Comparison of ENCODE assay signal across 10 cellular contexts in genomic region chr3:43768594-43768993, GRCh38.
DNase-seq lines count a peak whose midpoint lies in the region; ATAC-seq and TF ChIP-seq lines count a peak whose summit lies in the region.
"Had no signal": no experiment of that assay in that cellular context is flagged by ENCODE, and none has a peak within 500 bp of the region (broad histone marks: within the 10 kb centered on the region; RNA-seq: fewer than 3 reads in every experiment).

No MANE protein-coding gene starts in this region.

- H3K27me3 ChIP-seq in SK-N-SH (ENCODE audit: insufficient read depth) (no peaks in the 10 kb centered on the region), osteoblast (ENCODE audit: insufficient read depth, low read length) (no peaks in the 10 kb centered on the region), A673 (replicated peaks; ENCODE audit: insufficient read depth, low read depth, low read length, poor library complexity) (no peaks in the 10 kb centered on the region)

- TF ChIP-seq CTCF in SK-N-SH (IDR thresholded peaks at IDR 0.05) (no peak), osteoblast (IDR thresholded peaks at IDR 0.05; ENCODE audit: extremely low read depth, low read depth, low read length) (no peak), A673 (conservative IDR thresholded peaks at IDR 0.05; ENCODE audit: low read depth, low read length) (no peak)

- DNase-seq in AG20443 (ENCODE audit: low spot score) (peak; percentile 24), SK-N-SH (no peak), fibroblast of peridontal ligament (ENCODE audit: extremely low read depth) (peak; percentile 80), osteoblast (ENCODE audit: insufficient read length, low spot score, missing footprints) (no peak), NCI-H2107 (lab: John Stamatoyannopoulos, UW) (no peak), globus pallidus (ENCODE audit: low spot score) (no peak), A673 (ENCODE audit: low spot score) (no peak)
- DNase-seq: activated CD4-positive, alpha-beta T cell treated with anti-CD3 and anti-CD28 coated beads for 36 hours; left colon had no signal

- no peaks in the 10 kb centered on the region for H3K9me2 ChIP-seq in SK-N-SH

- no peak for TF ChIP-seq EP300 in SK-N-SH (IDR thresholded peaks at IDR 0.05; ENCODE audit: borderline replicate concordance in 1 of 2, low read depth in 1 of 2, low read length in 1 of 2)

- no peak overlapping the region for H3K9ac ChIP-seq in SK-N-SH

- no TSS peak for BruUV-seq in A673 (replicated peaks; lab: Mats Ljungman, UMichigan)

- H3K9me3 ChIP-seq in SK-N-SH (no peaks in the 10 kb centered on the region), osteoblast (ENCODE audit: low read depth, low read length) (no peaks in the 10 kb centered on the region), A673 (ENCODE audit: low read depth, low read length, poor library complexity, severe bottlenecking) (no peaks in the 10 kb centered on the region)

- no peak for ATAC-seq in GM18511 (IDR thresholded peaks at IDR 0.05; ENCODE audit: unreplicated experiment)

- H3K4me1 ChIP-seq in SK-N-SH (ENCODE audit: control insufficient read depth in 1 of 2, insufficient read depth in 2 of 2, low read depth in 1 of 2, low read length in 1 of 2) (peaks cover 31 to 79% of the 10 kb centered on the region in 2 experiments), osteoblast (ENCODE audit: insufficient read depth, low read length) (peaks cover 44% of the 10 kb centered on the region), A673 (ENCODE audit: insufficient read depth, low read length, poor library complexity, severe bottlenecking) (peaks cover 6% of the 10 kb centered on the region)

- no peaks in the 10 kb centered on the region for H3K79me2 ChIP-seq in SK-N-SH (ENCODE audit: insufficient read depth)
- H3K79me2 ChIP-seq in osteoblast (ENCODE audit: insufficient read depth, low read length), result no peaks in the 10 kb centered on the region

- H3K4me3 ChIP-seq in SK-N-SH (ENCODE audit: low read depth in 2 of 2, low read length in 1 of 2) (no peak overlapping the region), osteoblast (ENCODE audit: insufficient read depth, low read length) (no peak overlapping the region), A673 (ENCODE audit: low read depth, low read length, poor library complexity, severe bottlenecking) (no peak overlapping the region)

- H2AFZ ChIP-seq in SK-N-SH (ENCODE audit: low read depth) (peak overlapping the region; percentile 55), osteoblast (ENCODE audit: low read length) (peak overlapping the region; percentile 85)

- WGBS in SK-N-SH (ENCODE audit: low lambda C conversion rate), result 50% methylated on average over 3 of the region's 3 CpGs

- H4K20me1 ChIP-seq in SK-N-SH (ENCODE audit: insufficient read depth) (no peaks in the 10 kb centered on the region), osteoblast (ENCODE audit: insufficient read depth, low read length) (no peaks in the 10 kb centered on the region)

- peaks cover 30% of the 10 kb centered on the region for H3F3A ChIP-seq in SK-N-SH (replicated peaks; ENCODE audit: insufficient read depth)

- CTCF ChIA-PET in SK-N-SH (lab: Yijun Ruan, JAX), result interaction anchor here (0.7 to 1.9 kb wide), 27 partner anchors 8 to 619 kb away, joined by 3 to 11 read pairs (median 4); partner anchors contain the start of genes ABHD5 and ANO10
- CTCF ChIA-PET in A673 (lab: Charles Lee), result interaction anchor here (1.4 kb wide), 1 partner anchor 430 kb away, joined by 3 read pairs; no protein-coding TSS in a partner anchor

- peak overlapping the region; percentile 75 to 96 for H3K27ac ChIP-seq in SK-N-SH (ENCODE audit: low read depth in 2 of 2, low read length in 1 of 2)
- peak overlapping the region; percentile 52 for H3K27ac ChIP-seq in osteoblast (ENCODE audit: low read depth, low read length)
- no peak overlapping the region for H3K27ac ChIP-seq in A673 (ENCODE audit: low read depth, low read length, poor library complexity, severe bottlenecking)

- H3K4me2 ChIP-seq in SK-N-SH (peak overlapping the region; percentile 71; the same call in 1 of the 2 replicates), osteoblast (ENCODE audit: insufficient read depth, low read length) (peak overlapping the region; percentile 86)

- intact Hi-C loops in A673 (cut with micrococcal nuclease; ENCODE audit: unreplicated experiment), result loop anchor here (2.0 to 10.0 kb wide), 3 partner anchors 226 to 430 kb away; no protein-coding TSS in a partner anchor

- POLR2A ChIA-PET in SK-N-SH (lab: Yijun Ruan, JAX) (no interaction called here), A673 (lab: Charles Lee; ENCODE audit: low non-redundant PET) (no interaction called here)

- TF ChIP-seq RAD21 in SK-N-SH (IDR thresholded peaks at IDR 0.05; ENCODE audit: low read length), result no peak

- H3K36me3 ChIP-seq in SK-N-SH (replicated peaks in 1 of 2; ENCODE audit: control insufficient read depth in 1 of 2, insufficient read depth in 2 of 2, low read length in 1 of 2), result no peaks in the 10 kb centered on the region
- H3K36me3 ChIP-seq in osteoblast (ENCODE audit: insufficient read depth, low read length), result no peaks in the 10 kb centered on the region
- no peaks in the 10 kb centered on the region for H3K36me3 ChIP-seq in A673 (ENCODE audit: insufficient read depth, low read length, poor library complexity, severe bottlenecking)

TF ChIP-seq in SK-N-SH, 30 proteins besides CTCF, POLR2A, EP300 and RAD21 (continues in another document):
- TF ChIP-seq ZBTB33 (IDR thresholded peaks at IDR 0.05; ENCODE audit: borderline replicate concordance, low read depth) (no peak), JUND (IDR thresholded peaks at IDR 0.05) (no peak), GABPA (IDR thresholded peaks at IDR 0.05; ENCODE audit: low read depth) (no peak), GATA2 (CRISPR knock-in tag; IDR thresholded peaks at IDR 0.05) (no peak), POLR2AphosphoS5 (IDR thresholded peaks at IDR 0.05; ENCODE audit: low read depth, low read length) (no peak), USF2 (IDR thresholded peaks at IDR 0.05; ENCODE audit: borderline replicate concordance, low read depth, low read length) (no peak), PBX3 (IDR thresholded peaks at IDR 0.05) (no peak), MXI1 (IDR thresholded peaks at IDR 0.05; ENCODE audit: low read depth, low read length) (no peak), CHD2 (IDR thresholded peaks at IDR 0.05; ENCODE audit: low read length, partially characterized antibody) (no peak), NRF1 (IDR thresholded peaks at IDR 0.05; ENCODE audit: low read depth, low read length) (no peak), EZH2phosphoT487 (IDR thresholded peaks at IDR 0.05; ENCODE audit: borderline replicate concordance, low read depth) (no peak), RXRA (IDR thresholded peaks at IDR 0.05; ENCODE audit: borderline replicate concordance, low read depth) (no peak), TCF12 (IDR thresholded peaks at IDR 0.05) (no peak)
- TF ChIP-seq, protein P1, sequence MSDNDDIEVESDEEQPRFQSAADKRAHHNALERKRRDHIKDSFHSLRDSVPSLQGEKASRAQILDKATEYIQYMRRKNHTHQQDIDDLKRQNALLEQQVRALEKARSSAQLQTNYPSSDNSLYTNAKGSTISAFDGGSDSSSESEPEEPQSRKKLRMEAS (IDR thresholded peaks at IDR 0.05; ENCODE audit: low read depth), result no peak

Comparison
In these comparisons a context has a peak if more than half of its experiments do, and no peak if none do; other contexts are left out.
1. DNase-seq: peak in AG20443 (single experiment) and fibroblast of peridontal ligament (single experiment); none in SK-N-SH (single experiment), osteoblast (single experiment), NCI-H2107 (single experiment), globus pallidus (single experiment) and A673 (single experiment).